In the genomic region with DNA sequence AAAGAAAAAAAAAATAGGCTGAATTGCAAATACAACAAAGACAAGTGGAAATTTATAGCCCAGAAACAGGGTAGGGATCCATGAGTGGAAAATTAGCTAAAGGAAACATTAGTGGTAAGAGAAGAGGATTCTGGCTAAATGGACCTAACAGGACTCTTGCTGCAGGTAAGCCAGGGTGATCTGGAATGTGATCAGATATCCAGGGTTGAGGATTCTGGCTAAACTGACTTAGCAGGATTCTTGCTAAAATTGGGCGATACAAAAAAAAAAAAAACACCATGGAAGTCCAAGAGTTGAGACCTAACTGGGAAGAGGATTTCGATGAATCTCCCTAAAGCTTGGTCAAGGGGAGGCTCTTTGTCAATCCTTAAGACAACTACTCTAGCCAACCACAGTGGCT, we compare ENCODE assay signal across 1 cellular context.
TF ChIP-seq lines count a peak whose summit lies in the region.

No MANE protein-coding gene starts in this region.

TF ChIP-seq in GM12878, 131 proteins besides CTCF, POLR2A, EP300 and RAD21 (continued from another document):
- TF ChIP-seq, protein P1, sequence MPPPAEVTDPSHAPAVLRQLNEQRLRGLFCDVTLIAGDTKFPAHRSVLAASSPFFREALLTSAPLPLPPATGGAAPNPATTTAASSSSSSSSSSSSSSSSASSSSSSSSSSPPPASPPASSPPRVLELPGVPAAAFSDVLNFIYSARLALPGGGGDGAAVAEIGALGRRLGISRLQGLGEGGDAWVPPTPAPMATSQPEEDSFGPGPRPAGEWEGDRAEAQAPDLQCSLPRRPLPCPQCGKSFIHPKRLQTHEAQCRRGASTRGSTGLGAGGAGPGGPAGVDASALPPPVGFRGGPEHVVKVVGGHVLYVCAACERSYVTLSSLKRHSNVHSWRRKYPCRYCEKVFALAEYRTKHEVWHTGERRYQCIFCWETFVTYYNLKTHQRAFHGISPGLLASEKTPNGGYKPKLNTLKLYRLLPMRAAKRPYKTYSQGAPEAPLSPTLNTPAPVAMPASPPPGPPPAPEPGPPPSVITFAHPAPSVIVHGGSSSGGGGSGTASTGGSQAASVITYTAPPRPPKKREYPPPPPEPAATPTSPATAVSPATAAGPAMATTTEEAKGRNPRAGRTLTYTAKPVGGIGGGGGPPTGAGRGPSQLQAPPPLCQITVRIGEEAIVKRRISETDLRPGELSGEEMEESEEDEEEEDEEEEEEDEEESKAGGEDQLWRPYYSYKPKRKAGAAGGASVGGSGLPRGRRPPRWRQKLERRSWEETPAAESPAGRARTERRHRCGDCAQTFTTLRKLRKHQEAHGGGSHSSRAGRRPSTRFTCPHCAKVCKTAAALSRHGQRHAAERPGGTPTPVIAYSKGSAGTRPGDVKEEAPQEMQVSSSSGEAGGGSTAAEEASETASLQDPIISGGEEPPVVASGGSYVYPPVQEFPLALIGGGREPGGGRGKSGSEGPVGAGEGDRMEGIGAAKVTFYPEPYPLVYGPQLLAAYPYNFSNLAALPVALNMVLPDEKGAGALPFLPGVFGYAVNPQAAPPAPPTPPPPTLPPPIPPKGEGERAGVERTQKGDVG (CRISPR knock-in tag; IDR thresholded peaks at IDR 0.05): no peak
- no peak for TF ChIP-seq CREM (IDR thresholded peaks at IDR 0.05; ENCODE audit: low read depth)
- TF ChIP-seq NR2C1 (IDR thresholded peaks at IDR 0.05): no peak
- TF ChIP-seq, protein P2, sequence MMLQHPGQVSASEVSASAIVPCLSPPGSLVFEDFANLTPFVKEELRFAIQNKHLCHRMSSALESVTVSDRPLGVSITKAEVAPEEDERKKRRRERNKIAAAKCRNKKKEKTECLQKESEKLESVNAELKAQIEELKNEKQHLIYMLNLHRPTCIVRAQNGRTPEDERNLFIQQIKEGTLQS (IDR thresholded peaks at IDR 0.05; ENCODE audit: borderline replicate concordance, extremely low read depth, low read depth, low read length): no peak
- TF ChIP-seq, protein P3, sequence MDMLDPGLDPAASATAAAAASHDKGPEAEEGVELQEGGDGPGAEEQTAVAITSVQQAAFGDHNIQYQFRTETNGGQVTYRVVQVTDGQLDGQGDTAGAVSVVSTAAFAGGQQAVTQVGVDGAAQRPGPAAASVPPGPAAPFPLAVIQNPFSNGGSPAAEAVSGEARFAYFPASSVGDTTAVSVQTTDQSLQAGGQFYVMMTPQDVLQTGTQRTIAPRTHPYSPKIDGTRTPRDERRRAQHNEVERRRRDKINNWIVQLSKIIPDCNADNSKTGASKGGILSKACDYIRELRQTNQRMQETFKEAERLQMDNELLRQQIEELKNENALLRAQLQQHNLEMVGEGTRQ (IDR thresholded peaks at IDR 0.05; ENCODE audit: borderline replicate concordance, low read depth, low read length): no peak
- no peak for TF ChIP-seq RAD51 (IDR thresholded peaks at IDR 0.05)
- TF ChIP-seq MEF2B (IDR thresholded peaks at IDR 0.05; ENCODE audit: partially characterized antibody, poor library complexity, severe bottlenecking): no peak
- no peak for TF ChIP-seq POLR2AphosphoS5 (IDR thresholded peaks at IDR 0.05; ENCODE audit: low read length)
- no peak for TF ChIP-seq CHD2 (IDR thresholded peaks at IDR 0.05; ENCODE audit: borderline replicate concordance, low read depth, low read length)
- no peak for TF ChIP-seq YY1 (IDR thresholded peaks at IDR 0.05; ENCODE audit: low read depth, low read length)
- TF ChIP-seq SP1 (IDR thresholded peaks at IDR 0.05; ENCODE audit: low read depth, low read length): no peak
